In the genomic region with DNA sequence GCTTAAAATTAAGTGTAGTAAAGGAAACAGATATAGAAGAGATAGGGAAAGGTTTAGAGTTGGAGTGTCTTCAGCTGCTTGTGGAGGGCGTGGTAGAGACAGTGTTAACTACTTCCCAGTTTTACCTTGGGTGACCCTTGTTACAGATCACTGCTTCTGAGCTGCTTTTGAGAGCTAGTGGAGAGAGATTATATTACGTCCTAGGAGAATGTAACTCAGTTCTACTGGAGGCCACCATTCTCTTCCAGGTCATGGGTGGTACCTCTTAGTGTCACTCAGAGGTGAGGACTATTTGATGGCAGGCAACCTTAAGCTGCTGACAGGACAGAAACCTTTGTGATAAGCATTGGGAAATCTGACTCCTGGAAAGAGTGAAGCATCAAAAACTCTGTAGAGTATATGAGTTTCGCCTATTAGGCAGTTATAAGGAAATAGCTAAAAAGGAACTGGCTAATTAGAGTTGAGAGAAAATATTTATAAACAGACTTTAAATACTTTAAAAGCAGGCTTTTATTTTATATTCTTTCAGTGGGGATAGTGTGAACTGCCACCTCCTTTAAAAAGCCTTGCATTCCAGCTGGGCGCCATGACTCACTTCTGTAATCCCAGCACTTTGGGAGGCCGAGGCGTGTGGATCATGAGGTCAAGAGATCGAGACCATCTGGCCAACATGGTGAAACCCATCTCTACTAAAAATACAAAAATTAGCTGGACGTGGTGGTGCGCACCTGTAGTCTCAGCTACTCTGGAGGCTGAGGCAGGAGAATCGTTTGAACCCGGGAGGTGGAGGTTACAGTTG, we compare ENCODE assay signal across 10 cellular contexts.
DNase-seq lines count a peak whose midpoint lies in the region; ATAC-seq, FAIRE-seq and TF ChIP-seq lines count a peak whose summit lies in the region.
"Had no signal": no experiment of that assay in that cellular context is flagged by ENCODE, and none has a peak within 500 bp of the region (broad histone marks: within the 10 kb centered on the region; RNA-seq: fewer than 3 reads in every experiment).

No MANE protein-coding gene starts in this region.

- peaks cover 50 to 57% (median 55%) of the 10 kb centered on the region in 3 donors for H3K4me1 Mint-ChIP-seq in IgD-negative memory B cell

- H3K27ac ChIP-seq in DOHH2 (ENCODE audit: low read depth, low read length): peak overlapping the region; percentile 32
- no peak overlapping the region for H3K27ac ChIP-seq in lower lobe of right lung
- no peak overlapping the region for H3K27ac ChIP-seq in kidney (ENCODE audit: low read depth in 2 of 2, low read length in 2 of 2)
- H3K27ac ChIP-seq: foreskin keratinocyte had no signal

- peaks cover 61% of the 10 kb centered on the region for H3K79me2 ChIP-seq in DOHH2 (ENCODE audit: control insufficient read depth, low read length)

- no peaks in the 10 kb centered on the region for H3K9me3 Mint-ChIP-seq in IgD-negative memory B cell

- no peak overlapping the region for H3K9ac ChIP-seq in kidney (ENCODE audit: low read length in 2 of 2)

- H3K4me3 ChIP-seq in DOHH2 (ENCODE audit: low read length) (peak overlapping the region; percentile 31), lower lobe of right lung (no peak overlapping the region), kidney (ENCODE audit: low read length in 2 of 2) (no peak overlapping the region)

- no peaks in the 10 kb centered on the region for H4K20me1 ChIP-seq in DOHH2 (ENCODE audit: control insufficient read depth, insufficient read depth, low read depth, low read length)

- ATAC-seq in lower lobe of right lung: peak; percentile 47 to 53
- ATAC-seq: foreskin keratinocyte had no signal

- intact Hi-C loops in lower lobe of right lung (cut with DNase I) (no loop called here), kidney (cut with DNase I) (no loop called here)

- H3K27me3 ChIP-seq in DOHH2 (ENCODE audit: control insufficient read depth, low read length) (no peaks in the 10 kb centered on the region), lower lobe of right lung (ENCODE audit: low read depth) (no peaks in the 10 kb centered on the region)
- H3K27me3 ChIP-seq: foreskin keratinocyte had no signal

- H3K27me3 Mint-ChIP-seq in IgD-negative memory B cell: no peaks in the 10 kb centered on the region

- H3K4me1 ChIP-seq in DOHH2 (ENCODE audit: control insufficient read depth, low read length) (peaks cover 85% of the 10 kb centered on the region), lower lobe of right lung (peaks cover 22% of the 10 kb centered on the region), kidney (ENCODE audit: control insufficient read depth in 1 of 2, insufficient read depth in 1 of 2, low read depth in 1 of 2, low read length in 2 of 2) (peaks cover 3% of the 10 kb centered on the region in 2 donors)
- H3K4me1 ChIP-seq: foreskin keratinocyte had no signal

- H3K36me3 ChIP-seq in DOHH2 (ENCODE audit: control insufficient read depth, low read length) (peaks cover 3% of the 10 kb centered on the region; the same call in 1 of the 2 replicates), lower lobe of right lung (no peaks in the 10 kb centered on the region), kidney (ENCODE audit: control insufficient read depth in 1 of 2, insufficient read depth in 2 of 2, low read length in 2 of 2) (no peaks in the 10 kb centered on the region)

- H3K9me2 ChIP-seq in DOHH2 (replicated peaks; ENCODE audit: control insufficient read depth, low read length): no peaks in the 10 kb centered on the region

- no peak for FAIRE-seq in kidney (lab: Jason Lieb, UNC)

- DNase-seq in SKM-1 treated with dmso at 0.1 percent for 144 hours (lab: John Stamatoyannopoulos, UW; ENCODE audit: unreplicated experiment) (peak; percentile 55), lower lobe of right lung (no peak), NCI-H526 treated with DMSO at 0.1 percent for 48 hours (lab: John Stamatoyannopoulos, UW) (no peak), MV-4-11 (lab: John Stamatoyannopoulos, UW) (no peak), NCI-H748 treated with DMSO at 0.1 percent for 48 hours (lab: John Stamatoyannopoulos, UW) (no peak), kidney (no peak)
- DNase-seq: foreskin keratinocyte; stimulated activated CD4-positive, alpha-beta T cell treated with anti-CD3 and anti-CD28 coated beads, Interleukin-15, amount 100 ng/mL, for 24 hours had no signal

- TF ChIP-seq CTCF in DOHH2 (IDR thresholded peaks at IDR 0.05; ENCODE audit: low read depth, low read length, poor library complexity, severe bottlenecking) (no peak), lower lobe of right lung (IDR thresholded peaks at IDR 0.05) (no peak), kidney (IDR thresholded peaks at IDR 0.05; ENCODE audit: borderline replicate concordance, extremely low read depth, insufficient read depth) (no peak)

- H3K4me2 ChIP-seq in DOHH2 (ENCODE audit: low read length): peak overlapping the region; percentile 58

- peaks cover 2% of the 10 kb centered on the region for H3K36me3 Mint-ChIP-seq in IgD-negative memory B cell

- H3F3A ChIP-seq in DOHH2 (ENCODE audit: control insufficient read depth, insufficient read depth): peaks cover 35% of the 10 kb centered on the region

- H3K9me3 ChIP-seq in DOHH2 (ENCODE audit: control insufficient read depth, insufficient read depth, low read length) (no peaks in the 10 kb centered on the region), lower lobe of right lung (no peaks in the 10 kb centered on the region), kidney (ENCODE audit: control insufficient read depth in 1 of 2, low read length in 2 of 2) (no peaks in the 10 kb centered on the region)

- peak overlapping the region in 2 of 4 donors; percentile 15 to 42 for H3K4me3 Mint-ChIP-seq in IgD-negative memory B cell

- peak overlapping the region; percentile 17 to 48 (median 33) for H3K27ac Mint-ChIP-seq in IgD-negative memory B cell
